ENCODE assay signal across 7 cellular contexts in genomic region chr1:186250529-186250928, GRCh38. TPM values are rescaled to one million over a fixed set of nuclear protein-coding genes. Genes with fewer than 3 reads are reported as not detected.
"Had no signal": no experiment of that assay in that cellular context is flagged by ENCODE, and none has a peak within 500 bp of the region (broad histone marks: within the 10 kb centered on the region; RNA-seq: fewer than 3 reads in every experiment).

No MANE protein-coding gene starts in this region.

- FAIRE-seq: G401.6, GM12878, GM12892, GM18507, GM19239 had no signal

- DNase-seq: GDM1 had no signal

- H3K4me3 ChIP-seq: GM12878 had no signal

- ATAC-seq: GM12878 had no signal

RNA-seq across cellular contexts. Expression of gene PRG4, which starts 45.5 kb away (rescaled TPM):
- total RNA-seq: G401 had no signal
